ENCODE assay signal across 1 cellular context in the genomic region with DNA sequence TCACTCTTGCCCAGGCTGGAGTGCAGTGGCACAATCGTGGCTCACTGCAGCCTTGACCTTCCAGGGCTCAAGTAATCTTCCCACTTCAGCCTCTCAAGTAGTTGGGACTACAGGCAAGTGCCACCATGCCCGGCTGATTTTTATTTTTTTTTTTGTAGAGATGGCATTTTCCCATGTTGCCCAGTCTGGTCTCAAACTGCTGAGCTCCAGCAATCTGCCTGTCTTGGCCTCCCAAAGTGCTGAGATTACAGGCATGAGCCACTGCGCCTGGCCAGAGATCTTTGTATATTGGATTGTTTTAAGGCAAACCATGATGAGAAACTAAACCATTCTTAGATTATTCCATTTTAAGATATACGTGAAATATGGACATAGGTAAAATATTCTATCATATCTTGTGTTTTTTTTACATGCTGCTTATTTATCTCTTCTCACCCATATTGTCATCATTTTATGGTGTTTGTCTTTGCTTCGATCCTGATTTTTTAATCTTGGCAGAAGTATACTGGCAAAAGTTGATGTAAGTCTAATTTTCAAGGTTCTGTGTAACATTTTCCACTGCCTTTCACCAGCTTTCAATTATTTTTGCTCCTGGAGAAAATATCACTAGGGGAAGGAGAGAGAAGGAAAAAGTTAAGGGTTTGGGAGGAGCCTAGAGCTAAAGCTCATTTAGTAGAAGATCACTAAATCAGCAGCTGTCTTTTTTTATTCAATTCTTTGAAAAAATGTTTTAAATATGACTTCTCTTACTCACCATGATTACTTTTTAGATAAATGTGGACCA.
TF ChIP-seq lines count a peak whose summit lies in the region.

No MANE protein-coding gene starts in this region.

TF ChIP-seq in IMR-90, 13 proteins besides CTCF, POLR2A, EP300 and RAD21:
- TF ChIP-seq MAFK (IDR thresholded peaks at IDR 0.05; ENCODE audit: low read depth, low read length) (no peak), NFE2L2 (IDR thresholded peaks at IDR 0.05; ENCODE audit: low read depth, low read length) (no peak), RFX5 (IDR thresholded peaks at IDR 0.05; ENCODE audit: low read depth, low read length) (no peak), MAZ (IDR thresholded peaks at IDR 0.05; ENCODE audit: borderline replicate concordance, low read depth, low read length) (no peak)
